ENCODE assay signal across 8 cellular contexts in the genomic region with DNA sequence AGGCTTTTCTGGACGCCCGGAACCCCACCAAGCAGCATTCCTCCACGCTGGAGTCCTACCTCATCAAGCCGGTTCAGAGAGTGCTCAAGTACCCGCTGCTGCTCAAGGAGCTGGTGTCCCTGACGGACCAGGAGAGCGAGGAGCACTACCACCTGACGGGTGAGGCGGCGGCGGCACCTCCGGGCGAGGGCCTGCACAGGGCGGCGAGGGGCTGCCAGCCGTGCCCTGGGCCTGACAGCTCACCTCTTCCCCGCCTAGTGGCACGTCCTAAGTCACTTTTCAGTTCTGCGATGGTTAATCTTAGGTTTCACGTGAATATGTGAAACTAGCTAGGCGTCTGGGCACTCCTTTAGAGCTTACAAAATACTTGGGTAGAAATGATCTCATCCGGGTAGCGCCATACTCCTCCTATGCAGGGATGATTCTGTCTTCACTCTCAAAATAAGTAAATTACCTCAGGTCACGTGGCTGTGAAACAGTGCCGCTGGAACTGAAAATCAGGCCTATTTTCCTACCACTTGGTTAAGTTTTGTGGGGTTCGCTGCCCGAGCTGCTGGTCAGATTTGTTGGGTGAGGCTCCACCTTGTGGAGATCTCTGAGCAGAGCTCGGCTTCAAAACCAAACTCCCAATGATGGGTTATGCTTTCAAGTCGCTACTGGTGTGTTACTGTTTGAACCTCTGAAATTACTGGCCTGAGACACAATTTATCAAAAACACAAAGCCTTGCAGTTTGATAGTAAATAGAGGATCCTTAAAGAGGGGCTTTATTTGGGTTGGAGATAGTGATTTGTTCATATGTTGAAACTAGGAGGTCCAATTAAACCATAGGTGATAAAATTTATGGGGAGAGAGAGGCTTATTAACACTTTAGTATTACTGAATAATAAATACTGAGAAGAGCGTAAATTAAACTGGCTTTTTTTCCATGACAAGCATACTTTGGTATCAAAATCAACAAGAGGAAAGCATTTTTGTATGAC. TPM values are rescaled to one million over a fixed set of nuclear protein-coding genes. Genes with fewer than 3 reads are reported as not detected.
DNase-seq lines count a peak whose midpoint lies in the region; ATAC-seq and TF ChIP-seq lines count a peak whose summit lies in the region.

No MANE protein-coding gene starts in this region.

- H3K4me1 ChIP-seq in HUES48 (ENCODE audit: control insufficient read depth, insufficient read depth, low read length) (peaks cover 16% of the 10 kb centered on the region), cardiac muscle cell (ENCODE audit: low read depth) (peaks cover 3% of the 10 kb centered on the region), psoas muscle (peaks cover 6% of the 10 kb centered on the region)

- H3K36me3 ChIP-seq in HUES48 (ENCODE audit: control insufficient read depth, insufficient read depth, low read length) (peaks cover 76% of the 10 kb centered on the region), cardiac muscle cell (no peaks in the 10 kb centered on the region), psoas muscle (ENCODE audit: insufficient read depth in 1 of 2, low read depth in 1 of 2) (peaks cover 0 to 55% of the 10 kb centered on the region in 2 donors)

- H3K27ac Mint-ChIP-seq in activated T-cell treated with anti-CD3 and anti-CD28 coated beads, Interleukin-2, amount 50 U/mL, for 72 hours, result peak overlapping the region; percentile 1

- intact Hi-C loops in psoas muscle (cut with DNase I), result loop anchor here (2.0 to 10.0 kb wide), 3 partner anchors 72 to 324 kb away; no protein-coding TSS in a partner anchor

- H3K9ac ChIP-seq in HUES48 (ENCODE audit: low read depth, low read length), result no peak overlapping the region

- H3K4me1 Mint-ChIP-seq in activated T-cell treated with anti-CD3 and anti-CD28 coated beads, Interleukin-2, amount 50 U/mL, for 72 hours (ENCODE audit: low read depth), result peaks cover 6% of the 10 kb centered on the region

- DNase-seq in ACHN (peak; percentile 34), cardiac muscle cell (ENCODE audit: low read depth in 1 of 2, low spot score in 1 of 2) (peak; percentile 43 to 78), psoas muscle (peak in 1 of 2 donors; percentile 23), DMS114 treated with DMSO at 0.1 percent for 48 hours (lab: John Stamatoyannopoulos, UW; ENCODE audit: unreplicated experiment) (no peak)
- DNase-seq in activated T-cell treated with anti-CD3 and anti-CD28 coated beads, Interleukin-2, amount 50 U/mL, for 72 hours, result peak; percentile 11 to 17

- H3K36me3 Mint-ChIP-seq in activated T-cell treated with anti-CD3 and anti-CD28 coated beads, Interleukin-2, amount 50 U/mL, for 72 hours (ENCODE audit: insufficient read depth in 2 of 2), result peaks cover 0 to 7% of the 10 kb centered on the region in 2 donors

- no peak overlapping the region for H3K4me3 ChIP-seq in HUES48 (ENCODE audit: low read depth, low read length)
- no peak overlapping the region for H3K4me3 ChIP-seq in cardiac muscle cell
- no peak overlapping the region for H3K4me3 ChIP-seq in psoas muscle

- no peaks in the 10 kb centered on the region for H3K27me3 ChIP-seq in HUES48 (ENCODE audit: control insufficient read depth, insufficient read depth, low read length)
- H3K27me3 ChIP-seq in cardiac muscle cell, result no peaks in the 10 kb centered on the region
- H3K27me3 ChIP-seq in psoas muscle (ENCODE audit: insufficient read depth in 3 of 3, low read length in 2 of 3), result no peaks in the 10 kb centered on the region

- in situ Hi-C loops in ACHN (cut with HindIII; ENCODE audit: low pct_ligation_motif_present, low pct_unique_long_range_greater_than_20kb, low sequenced_read_pairs), result no loop called here

- no peaks in the 10 kb centered on the region for H3K9me3 Mint-ChIP-seq in activated T-cell treated with anti-CD3 and anti-CD28 coated beads, Interleukin-2, amount 50 U/mL, for 72 hours

- H3K9me3 ChIP-seq in HUES48 (ENCODE audit: control insufficient read depth, insufficient read depth, low read length), result no peaks in the 10 kb centered on the region
- H3K9me3 ChIP-seq in cardiac muscle cell (ENCODE audit: low read depth), result no peaks in the 10 kb centered on the region
- no peaks in the 10 kb centered on the region for H3K9me3 ChIP-seq in psoas muscle

- TF ChIP-seq CTCF in GM12873 (IDR thresholded peaks at IDR 0.05; ENCODE audit: insufficient read depth, low read depth, low read length, missing control alignments) (peak; percentile 74), cardiac muscle cell (IDR thresholded peaks at IDR 0.05; ENCODE audit: low read depth, low read length) (peak; percentile 79), psoas muscle (IDR thresholded peaks at IDR 0.05) (peak; percentile 58)

- no peaks in the 10 kb centered on the region for H3K27me3 Mint-ChIP-seq in activated T-cell treated with anti-CD3 and anti-CD28 coated beads, Interleukin-2, amount 50 U/mL, for 72 hours (ENCODE audit: low read depth)

- H3K27ac ChIP-seq in HUES48 (ENCODE audit: low read depth, low read length) (peak overlapping the region; percentile 78), cardiac muscle cell (no peak overlapping the region), psoas muscle (no peak overlapping the region)

- WGBS in psoas muscle, 3 donors, result 82 to 83% (median 82%) methylated on average over 30 of the region's 30 CpGs

- no peak overlapping the region for H3K4me3 Mint-ChIP-seq in activated T-cell treated with anti-CD3 and anti-CD28 coated beads, Interleukin-2, amount 50 U/mL, for 72 hours

- peak; percentile 29 to 66 for ATAC-seq in activated T-cell treated with anti-CD3 and anti-CD28 coated beads, Interleukin-2, amount 50 U/mL, for 72 hours (replicated peaks in 1 of 2)
- ATAC-seq in psoas muscle (peak in 3 of 4 donors; percentile 42 to 66 (median 50)), HG03460 (IDR thresholded peaks at IDR 0.05; ENCODE audit: unreplicated experiment) (no peak)

RNA-seq across cellular contexts. Expression of gene CLDN20, which starts 15.5 kb away (rescaled TPM):
- total RNA-seq in activated T-cell treated with anti-CD3 and anti-CD28 coated beads, Interleukin-2, amount 50 U/mL, for 72 hours, result not detected
- total RNA-seq in cardiac muscle cell (not detected in 2 replicates), psoas muscle (not detected)
- polyA plus RNA-seq in cardiac muscle cell (0.19 and 0.44 TPM in 2 replicates), psoas muscle (under 1 TPM in 1 of 3 donors, not detected in 2; 0.05 TPM)
